ENCODE assay signal across 11 cellular contexts in genomic region chr5:149799119-149799623, GRCh38.
A peak's percentile ranks its signal among the peaks of the same experiment; 100 is the strongest.
DNase-seq lines count a peak whose midpoint lies in the region; ATAC-seq and TF ChIP-seq lines count a peak whose summit lies in the region.
"Had no signal": no experiment of that assay in that cellular context is flagged by ENCODE, and none has a peak within 500 bp of the region (broad histone marks: within the 10 kb centered on the region; RNA-seq: fewer than 3 reads in every experiment).

No MANE protein-coding gene starts in this region.

- TF ChIP-seq EP300 in stomach (IDR thresholded peaks at IDR 0.05), result no peak

- H3K4me1 ChIP-seq in stomach, result peaks cover 7 to 93% (median 52%) of the 10 kb centered on the region in 4 donors

- no peaks in the 10 kb centered on the region for H3K36me3 ChIP-seq in stomach
- H3K36me3 ChIP-seq: tibial nerve had no signal

- no peaks in the 10 kb centered on the region for H3K9me3 ChIP-seq in stomach
- H3K9me3 ChIP-seq: tibial nerve had no signal

- H3K27ac ChIP-seq in stomach, result peak overlapping the region; percentile 14 to 77 (median 57)
- H3K27ac ChIP-seq: tibial nerve had no signal

- no peaks in the 10 kb centered on the region for H3K27me3 ChIP-seq in stomach
- H3K27me3 ChIP-seq: tibial nerve had no signal

- ATAC-seq in GM18868 (IDR thresholded peaks at IDR 0.05; ENCODE audit: unreplicated experiment), result no peak
- ATAC-seq: activated T-helper 17 cell treated with anti-CD3 and anti-CD28 coated beads, Interleukin-2, amount 50 U/mL, for 72 hours; naive thymus-derived CD8-positive, alpha-beta T cell had no signal

- H3K4me3 ChIP-seq in stomach, result no peak overlapping the region
- H3K4me3 ChIP-seq: tibial nerve had no signal

- no peak for TF ChIP-seq POLR2A in stomach (IDR thresholded peaks at IDR 0.05)

- 16 to 47% (median 33%) methylated on average over 3 of the region's 3 CpGs for WGBS in stomach, 5 donors

- TF ChIP-seq CTCF in stomach (IDR thresholded peaks at IDR 0.05), result no peak

- peak; percentile 65 for DNase-seq in HK-2 (ENCODE audit: unreplicated experiment)
- DNase-seq in SW 1271 (lab: John Stamatoyannopoulos, UW), result peak; percentile 28 to 75
- DNase-seq in foreskin melanocyte, result peak; percentile 74
- peak; percentile 36 for DNase-seq in stomach
- DNase-seq in NCI-H146 (lab: John Stamatoyannopoulos, UW), result no peak
- no peak for DNase-seq in SKM-1 treated with dmso at 0.1 percent for 144 hours (lab: John Stamatoyannopoulos, UW; ENCODE audit: unreplicated experiment)
- DNase-seq in activated T-cell treated with anti-CD3 and anti-CD28 coated beads, Interleukin-2, amount 50 U/mL, for 48 hours, result no peak
- DNase-seq: naive thymus-derived CD8-positive, alpha-beta T cell had no signal

- intact Hi-C loops in stomach (cut with DNase I; ENCODE audit: low total_unique reads), result no loop called here

Comparison
In these comparisons a context has a peak if more than half of its experiments do, and no peak if none do; other contexts are left out.
1. DNase-seq: peak in HK-2 (single experiment), SW 1271 (2 of 2), foreskin melanocyte (single experiment) and stomach (single experiment); none in NCI-H146 (single experiment), SKM-1 treated with dmso at 0.1 percent for 144 hours (single experiment) and activated T-cell treated with anti-CD3 and anti-CD28 coated beads, Interleukin-2, amount 50 U/mL, for 48 hours (0 of 2).